Comparison of ENCODE assay signal across 1 cellular context in the genomic region with DNA sequence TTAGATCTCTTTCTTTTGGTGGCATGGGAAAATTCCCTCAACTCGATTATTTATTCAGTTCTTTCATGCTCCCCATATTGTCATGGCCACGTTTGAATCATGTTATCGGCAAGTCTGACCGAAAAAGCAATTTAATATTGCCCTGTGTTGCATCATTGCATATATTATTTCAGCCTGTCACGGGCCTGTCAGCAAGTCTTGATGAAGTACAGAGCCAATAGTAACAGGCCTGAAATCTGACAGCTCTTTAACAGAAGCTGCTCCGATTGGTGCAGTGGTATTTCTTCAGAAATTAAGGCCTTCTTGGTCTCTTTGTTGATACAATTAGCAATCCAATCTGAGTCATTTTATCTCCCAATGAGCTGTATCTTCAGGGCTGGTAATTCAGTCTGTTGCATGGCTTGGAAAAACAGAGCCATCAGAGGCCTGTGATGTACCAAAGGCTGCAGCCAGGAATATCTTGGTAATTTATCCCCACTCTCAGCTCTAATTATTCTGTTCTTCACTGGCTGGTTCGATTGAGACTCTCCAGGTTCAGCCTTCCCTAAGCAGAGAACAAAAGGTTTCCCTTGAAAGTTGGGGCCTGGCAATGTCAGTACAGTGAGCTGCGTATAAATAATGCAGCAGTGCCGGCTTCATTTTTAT.
TF ChIP-seq lines count a peak whose summit lies in the region.

No MANE protein-coding gene starts in this region.

TF ChIP-seq in IMR-90, 13 proteins besides CTCF, POLR2A, EP300 and RAD21:
- TF ChIP-seq CHD1 (IDR thresholded peaks at IDR 0.05; ENCODE audit: low read depth, low read length) (no peak), CEBPB (IDR thresholded peaks at IDR 0.05; ENCODE audit: low read depth, low read length) (peak; percentile 91), FOS (IDR thresholded peaks at IDR 0.05; ENCODE audit: low read depth, low read length) (0 out of 2 replicates have a peak, but pooled peaks have one; percentile 31), NFE2L2 (IDR thresholded peaks at IDR 0.05; ENCODE audit: low read depth, low read length) (no peak)
